ENCODE assay signal across 10 cellular contexts in the genomic region with DNA sequence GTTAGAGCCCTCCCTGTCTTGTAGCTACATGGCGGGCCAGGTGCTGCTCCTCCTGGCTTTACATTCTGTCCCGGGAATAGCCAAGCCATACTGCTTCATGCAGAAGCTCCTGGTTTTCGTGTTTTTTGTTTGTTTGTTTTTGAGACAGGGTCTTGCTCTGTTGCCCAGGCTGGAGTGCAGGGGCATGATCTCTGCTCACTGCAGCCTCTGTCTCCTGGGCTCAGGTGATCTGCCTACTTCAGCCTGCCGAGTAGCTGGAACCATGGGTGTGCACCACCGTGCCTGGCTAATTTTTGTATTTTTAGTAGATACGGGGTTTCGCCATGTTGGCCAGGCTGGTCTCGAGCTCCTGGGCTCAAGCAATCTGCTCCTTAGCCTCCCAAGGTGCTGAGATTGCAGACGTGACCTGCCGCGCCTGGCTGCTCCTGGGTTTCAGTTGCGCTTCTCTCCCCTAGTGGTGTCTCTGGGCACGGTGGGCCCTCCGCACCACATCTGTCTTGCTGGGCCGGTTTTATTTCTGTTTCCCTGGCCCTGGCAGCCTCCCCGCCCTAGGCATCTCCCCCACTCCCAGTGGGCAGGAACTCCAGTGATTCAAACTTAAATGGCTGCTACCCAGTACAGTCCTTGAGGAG. TPM values are rescaled to one million over a fixed set of nuclear protein-coding genes. Genes with fewer than 3 reads are reported as not detected.
DNase-seq lines count a peak whose midpoint lies in the region; ATAC-seq and TF ChIP-seq lines count a peak whose summit lies in the region.
"Had no signal": no experiment of that assay in that cellular context is flagged by ENCODE, and none has a peak within 500 bp of the region (broad histone marks: within the 10 kb centered on the region; RNA-seq: fewer than 3 reads in every experiment).

No MANE protein-coding gene starts in this region.

- H3K4me1 Mint-ChIP-seq in mesothelial cell of epicardium: peaks cover 34% of the 10 kb centered on the region

- H3K27me3 Mint-ChIP-seq in mesothelial cell of epicardium (ENCODE audit: low read depth): no peaks in the 10 kb centered on the region

- peaks cover 15% of the 10 kb centered on the region for H3K36me3 Mint-ChIP-seq in mesothelial cell of epicardium

- no peak overlapping the region for H3K4me3 Mint-ChIP-seq in mesothelial cell of epicardium
- H3K4me3 Mint-ChIP-seq: T-helper 2 cell treated with Interferon-gamma antibody and Interleukin-4, amounts not matched to agents 5 μg/mL and 100 μg/mL, for 36 hours had no signal

- H3K27ac Mint-ChIP-seq in mesothelial cell of epicardium: peak overlapping the region; percentile 23
- H3K27ac Mint-ChIP-seq: T-helper 2 cell treated with Interferon-gamma antibody and Interleukin-4, amounts not matched to agents 5 μg/mL and 100 μg/mL, for 36 hours had no signal

- H3K9me3 Mint-ChIP-seq in mesothelial cell of epicardium: peaks cover 9% of the 10 kb centered on the region

- ATAC-seq in GM18519 (IDR thresholded peaks at IDR 0.05; ENCODE audit: low FRiP score, unreplicated experiment): peak; percentile 72
- peak; percentile 91 for ATAC-seq in GM21737 (IDR thresholded peaks at IDR 0.05; ENCODE audit: unreplicated experiment)
- ATAC-seq in HG03439 (IDR thresholded peaks at IDR 0.05; ENCODE audit: unreplicated experiment): peak; percentile 87

- DNase-seq in mesothelial cell of epicardium (ENCODE audit: low spot score in 2 of 2, unreplicated experiment in 2 of 2) (no peak), NCI-H345 treated with DMSO at 0.1 percent for 48 hours (lab: John Stamatoyannopoulos, UW; ENCODE audit: unreplicated experiment) (no peak), cortex of kidney (lab: John Stamatoyannopoulos, UW) (no peak), SKM-1 (lab: John Stamatoyannopoulos, UW; ENCODE audit: unreplicated experiment) (no peak), COLO829 (ENCODE audit: low spot score) (no peak)
- DNase-seq: NCI-H1694 had no signal

- TF ChIP-seq CTCF in mesothelial cell of epicardium (IDR thresholded peaks at IDR 0.05; ENCODE audit: unreplicated experiment): no peak

RNA-seq across cellular contexts. Expression of gene CDYL, which starts 12.9 kb away (rescaled TPM):
- total RNA-seq in mesothelial cell of epicardium: 104 to 112 TPM (median 109 TPM) in 3 replicates
